ENCODE assay signal across 9 cellular contexts in the genomic region with DNA sequence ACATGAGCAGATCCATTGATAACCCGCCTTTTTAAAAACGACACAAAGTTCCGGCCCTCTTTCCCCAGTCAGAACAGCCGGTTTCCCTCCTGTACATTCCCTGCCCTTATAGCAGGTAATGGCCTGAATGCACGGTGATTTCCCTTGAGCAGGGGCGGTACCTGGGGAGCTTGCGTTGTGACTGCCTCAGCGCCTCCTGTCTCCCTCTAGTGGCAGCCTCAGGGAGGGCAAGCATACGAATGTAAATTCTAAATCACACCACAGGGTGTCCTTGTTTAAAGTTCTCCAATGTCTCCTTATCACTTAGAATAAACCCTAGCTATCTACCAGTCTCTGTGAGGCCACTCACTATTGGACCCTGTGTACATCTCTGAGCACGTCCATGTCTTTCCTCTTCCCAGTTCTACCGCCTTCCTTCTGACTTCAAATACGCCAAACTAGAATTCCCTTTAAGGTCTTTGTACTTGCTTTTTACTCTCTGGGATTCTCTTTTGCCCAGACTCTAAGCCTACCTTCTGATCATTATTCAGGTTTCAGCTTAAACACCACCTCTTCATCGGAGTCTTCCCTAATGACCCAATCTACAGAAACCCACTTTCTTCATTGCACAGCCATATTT. TPM values are rescaled to one million over a fixed set of nuclear protein-coding genes. Genes with fewer than 3 reads are reported as not detected.
DNase-seq lines count a peak whose midpoint lies in the region; ATAC-seq and TF ChIP-seq lines count a peak whose summit lies in the region.
"Had no signal": no experiment of that assay in that cellular context is flagged by ENCODE, and none has a peak within 500 bp of the region (broad histone marks: within the 10 kb centered on the region; RNA-seq: fewer than 3 reads in every experiment).

No MANE protein-coding gene starts in this region.

- intact Hi-C loops in Calu3 (cut with micrococcal nuclease; ENCODE audit: unreplicated experiment): loop anchor here (1.0 to 10.0 kb wide), 5 partner anchors 195 to 622 kb away; no protein-coding TSS in a partner anchor
- intact Hi-C loops in Right ventricle myocardium superior (cut with DNase I): loop anchor here (10.0 kb wide), 1 partner anchor 528 kb away; no protein-coding TSS in a partner anchor
- intact Hi-C loops in posterior vena cava (cut with DNase I): no loop called here

- no peaks in the 10 kb centered on the region for H3K4me1 ChIP-seq in Peyer's patch

- H3K36me3 ChIP-seq in Peyer's patch: no peaks in the 10 kb centered on the region

- no peaks in the 10 kb centered on the region for H3K36me3 Mint-ChIP-seq in Calu3 (ENCODE audit: insufficient read depth, unreplicated experiment)
- no peaks in the 10 kb centered on the region for H3K36me3 Mint-ChIP-seq in activated T-cell treated with anti-CD3 and anti-CD28 coated beads, Interleukin-2, amount 50 U/mL, for 24 hours (ENCODE audit: low read depth)

- H3K4me1 Mint-ChIP-seq in Calu3 (ENCODE audit: low read depth, unreplicated experiment): no peaks in the 10 kb centered on the region
- peaks cover 2% of the 10 kb centered on the region for H3K4me1 Mint-ChIP-seq in activated T-cell treated with anti-CD3 and anti-CD28 coated beads, Interleukin-2, amount 50 U/mL, for 24 hours (ENCODE audit: low read depth)

- no peak overlapping the region for H3K27ac ChIP-seq in Peyer's patch

- no TSS peak for BruUV-seq in Calu3 (replicated peaks; lab: Mats Ljungman, UMichigan)

- TF ChIP-seq CTCF in Calu3 (IDR thresholded peaks at IDR 0.05; ENCODE audit: unreplicated experiment) (peak; percentile 63), GM20000 (IDR thresholded peaks at IDR 0.05; ENCODE audit: extremely low read depth, missing control alignments) (peak; percentile 84), Peyer's patch (IDR thresholded peaks at IDR 0.05) (peak; percentile 9 to 52 (median 44))

- ATAC-seq in HG03521 (IDR thresholded peaks at IDR 0.05; ENCODE audit: unreplicated experiment) (peak; percentile 98), Right ventricle myocardium superior (ENCODE audit: poor library complexity) (peak; percentile 49)

- DNase-seq in Calu3: peak; percentile 74
- DNase-seq in GM20000 (ENCODE audit: low spot score): peak; percentile 59
- DNase-seq in Peyer's patch: peak in 2 of 3 donors; percentile 18 to 56
- DNase-seq in activated T-cell treated with anti-CD3 and anti-CD28 coated beads, Interleukin-2, amount 50 U/mL, for 24 hours: peak; percentile 77
- DNase-seq in Right ventricle myocardium superior: peak; percentile 53
- DNase-seq in stimulated activated CD4-positive, alpha-beta T cell treated with anti-CD3 and anti-CD28 coated beads, Interleukin-1b, Interleukin-23, amount 100 ng/mL, for 48 hours: peak; percentile 81
- DNase-seq in posterior vena cava (ENCODE audit: low spot score): no peak

- H3K4me3 Mint-ChIP-seq in Calu3 (ENCODE audit: low read depth, unreplicated experiment): no peak overlapping the region
- no peak overlapping the region for H3K4me3 Mint-ChIP-seq in activated T-cell treated with anti-CD3 and anti-CD28 coated beads, Interleukin-2, amount 50 U/mL, for 24 hours

- no peak for TF ChIP-seq POLR2A in Peyer's patch (IDR thresholded peaks at IDR 0.05)

- H3K27ac Mint-ChIP-seq in Calu3 (ENCODE audit: unreplicated experiment): no peak overlapping the region
- H3K27ac Mint-ChIP-seq in activated T-cell treated with anti-CD3 and anti-CD28 coated beads, Interleukin-2, amount 50 U/mL, for 24 hours: no peak overlapping the region

- H3K4me3 ChIP-seq in Peyer's patch: no peak overlapping the region

- H3K27me3 Mint-ChIP-seq in Calu3 (ENCODE audit: unreplicated experiment): no peaks in the 10 kb centered on the region
- no peaks in the 10 kb centered on the region for H3K27me3 Mint-ChIP-seq in activated T-cell treated with anti-CD3 and anti-CD28 coated beads, Interleukin-2, amount 50 U/mL, for 24 hours

- no peaks in the 10 kb centered on the region for H3K9me3 ChIP-seq in Peyer's patch

- CTCF ChIA-PET in Calu3 (lab: Charles Lee): interaction anchor here (0.6 to 1.0 kb wide), 2 partner anchors 528 to 531 kb away, joined by 4 to 8 read pairs; no protein-coding TSS in a partner anchor

- H3K9me3 Mint-ChIP-seq in Calu3 (ENCODE audit: low read depth, unreplicated experiment): peaks cover 3% of the 10 kb centered on the region
- no peaks in the 10 kb centered on the region for H3K9me3 Mint-ChIP-seq in activated T-cell treated with anti-CD3 and anti-CD28 coated beads, Interleukin-2, amount 50 U/mL, for 24 hours

- no peaks in the 10 kb centered on the region for H3K27me3 ChIP-seq in Peyer's patch

RNA-seq across cellular contexts. Expression of gene LDB2, which starts 18.4 kb away (rescaled TPM):
- not detected in 2 replicates for total RNA-seq in Calu3 (2022)
- 10 to 100 TPM in 2 of 4 donors, 1 to 10 TPM in 2; 3.9 to 43.7 (median 7.8) TPM for total RNA-seq in Peyer's patch
- 18.5 TPM for total RNA-seq in Right ventricle myocardium superior
- 10 to 100 TPM; 50.5 to 52.3 TPM for total RNA-seq in posterior vena cava
- total RNA-seq: activated CD8-positive, alpha-beta memory T cell treated with anti-CD3 and anti-CD28 coated beads for 36 hours had no signal

Comparison
In these comparisons a context has a peak if more than half of its experiments do, and no peak if none do; other contexts are left out.
1. intact Hi-C loops: an anchor here in Calu3 (1.0 to 10.0 kb wide) and Right ventricle myocardium superior (10.0 kb wide); none called in posterior vena cava.